15 cellular contexts compared by ENCODE assay signal in genomic region chr6:150236544-150236943, GRCh38.
"Had no signal": no experiment of that assay in that cellular context is flagged by ENCODE, and none has a peak within 500 bp of the region (broad histone marks: within the 10 kb centered on the region; RNA-seq: fewer than 3 reads in every experiment).

No MANE protein-coding gene starts in this region.

- H3K36me3 Mint-ChIP-seq: activated naive CD4-positive, alpha-beta T cell treated with anti-CD3 and anti-CD28 coated beads, Interleukin-2, amount 50 U/mL, for 24 hours had no signal

- ATAC-seq: gastroesophageal sphincter; naive thymus-derived CD4-positive, alpha-beta T cell; SK-N-SH treated with all-trans-retinoic acid at 6 μM for 48 hours had no signal

- DNase-seq: activated B cell treated with CpG ODN at 0.5 μM for 24 hours; activated CD4-positive, alpha-beta T cell treated with anti-CD3 and anti-CD28 coated beads, Interleukin-2, amount 10 ng/mL, durations not matched to agents 7 days and 5 days; activated T-cell treated with anti-CD3 and anti-CD28 coated beads for 4 hours; amygdala; brain microvascular endothelial cell; dorsolateral prefrontal cortex; mammary epithelial cell; naive thymus-derived CD4-positive, alpha-beta T cell; sigmoid colon; stimulated activated CD4-positive, alpha-beta T cell treated with anti-CD3 and anti-CD28 coated beads, Interleukin-2, amount 100 ng/mL, for 24 hours; stimulated activated naive CD4-positive, alpha-beta T cell had no signal

- H3K4me3 Mint-ChIP-seq: activated B cell treated with CpG ODN at 0.5 μM for 24 hours; activated CD4-positive, alpha-beta T cell treated with anti-CD3 and anti-CD28 coated beads, Interleukin-2, amount 10 ng/mL, durations not matched to agents 7 days and 5 days; activated naive CD4-positive, alpha-beta T cell treated with anti-CD3 and anti-CD28 coated beads, Interleukin-2, amount 50 U/mL, for 24 hours; naive thymus-derived CD4-positive, alpha-beta T cell; type B pancreatic cell had no signal

- H3K36me3 ChIP-seq: brain microvascular endothelial cell, gastroesophageal sphincter, sigmoid colon had no signal

- H3K4me1 ChIP-seq: gastroesophageal sphincter, sigmoid colon had no signal

- H3K4me3 ChIP-seq: dorsolateral prefrontal cortex, gastroesophageal sphincter, sigmoid colon had no signal

- H3K9me3 ChIP-seq: gastroesophageal sphincter, sigmoid colon had no signal

- H3K27ac Mint-ChIP-seq: activated B cell treated with CpG ODN at 0.5 μM for 24 hours; activated naive CD4-positive, alpha-beta T cell treated with anti-CD3 and anti-CD28 coated beads, Interleukin-2, amount 50 U/mL, for 24 hours; naive thymus-derived CD4-positive, alpha-beta T cell; type B pancreatic cell had no signal

- H3K27ac ChIP-seq: brain microvascular endothelial cell, dorsolateral prefrontal cortex, gastroesophageal sphincter, sigmoid colon had no signal

- H3K27me3 ChIP-seq: brain microvascular endothelial cell, dorsolateral prefrontal cortex, sigmoid colon had no signal

- H3K27me3 Mint-ChIP-seq: activated naive CD4-positive, alpha-beta T cell treated with anti-CD3 and anti-CD28 coated beads, Interleukin-2, amount 50 U/mL, for 24 hours; type B pancreatic cell had no signal
